In genomic region chr10:45425628-45426563, GRCh38 we compare ENCODE assay signal across 11 cellular contexts. TPM values are rescaled to one million over a fixed set of nuclear protein-coding genes. Genes with fewer than 3 reads are reported as not detected.
DNase-seq lines count a peak whose midpoint lies in the region; ATAC-seq, FAIRE-seq and TF ChIP-seq lines count a peak whose summit lies in the region.
"Had no signal": no experiment of that assay in that cellular context is flagged by ENCODE, and none has a peak within 500 bp of the region (broad histone marks: within the 10 kb centered on the region; RNA-seq: fewer than 3 reads in every experiment).

No MANE protein-coding gene starts in this region.

- DNase-seq in DMS53 (lab: John Stamatoyannopoulos, UW): peak; percentile 89
- peak; percentile 3 for DNase-seq in LHCN-M2 (ENCODE audit: low read depth)
- DNase-seq in astrocyte of the spinal cord (ENCODE audit: low read depth, low spot score): peak; percentile 8
- DNase-seq in cardiac septum (ENCODE audit: low spot score): no peak
- DNase-seq in HTR-8/SVneo (ENCODE audit: insufficient read length, low spot score): no peak
- DNase-seq: mesendoderm had no signal

- no peak for FAIRE-seq in HTR-8/SVneo (lab: Jason Lieb, UNC)
- FAIRE-seq: frontal cortex, GM19239 had no signal

- peaks cover 100% of the 10 kb centered on the region for H3K36me3 ChIP-seq in neutrophil
- H3K36me3 ChIP-seq: cardiac muscle cell had no signal

- peaks cover 46 to 49% of the 10 kb centered on the region in 2 experiments for H3K4me1 ChIP-seq in neutrophil (ENCODE audit: control insufficient read depth in 1 of 2, insufficient read depth in 1 of 2, low read depth in 1 of 2, low read length in 1 of 2)

- in situ Hi-C loops in astrocyte of the spinal cord (cut with HindIII; ENCODE audit: low sequenced_read_pairs): no loop called here

- H3K27me3 ChIP-seq in neutrophil: no peaks in the 10 kb centered on the region
- H3K27me3 ChIP-seq: cardiac muscle cell had no signal

- TF ChIP-seq CTCF in astrocyte of the spinal cord (IDR thresholded peaks at IDR 0.05; ENCODE audit: low read depth, low read length): no peak
- no peak for TF ChIP-seq CTCF in neutrophil (IDR thresholded peaks at IDR 0.05)

- no peaks in the 10 kb centered on the region for H3K9me3 ChIP-seq in neutrophil

- intact Hi-C loops in cardiac septum (cut with DNase I): no loop called here

- H3K4me3 ChIP-seq in astrocyte of the spinal cord (ENCODE audit: low read depth, low read length): no peak overlapping the region
- no peak overlapping the region for H3K4me3 ChIP-seq in neutrophil (ENCODE audit: low read depth in 1 of 2, low read length in 1 of 2)
- H3K4me3 ChIP-seq: cardiac muscle cell had no signal

- no peak for ATAC-seq in HG02798 (IDR thresholded peaks at IDR 0.05; ENCODE audit: poor library complexity, unreplicated experiment)

- H3K27ac ChIP-seq in neutrophil: peak overlapping the region; percentile 88
- H3K27ac ChIP-seq: cardiac muscle cell had no signal

RNA-seq across cellular contexts. Expression of gene ALOX5, which starts 51.9 kb away (rescaled TPM):
- total RNA-seq in LHCN-M2 (2014; rRNA removed) (not detected in 2 replicates), cardiac septum (4.9 TPM)
- not detected for polyA plus RNA-seq in LHCN-M2 (2012)

Comparison
In these comparisons a context has a peak if more than half of its experiments do, and no peak if none do; other contexts are left out.
1. DNase-seq: peak in DMS53 (single experiment), LHCN-M2 (single experiment) and astrocyte of the spinal cord (single experiment); none in cardiac septum (single experiment) and HTR-8/SVneo (single experiment).